Comparison of ENCODE assay signal across 8 cellular contexts in genomic region chr1:21781971-21782867, GRCh38. TPM values are rescaled to one million over a fixed set of nuclear protein-coding genes. Genes with fewer than 3 reads are reported as not detected.
A peak's percentile ranks its signal among the peaks of the same experiment; 100 is the strongest.
DNase-seq lines count a peak whose midpoint lies in the region; ATAC-seq and TF ChIP-seq lines count a peak whose summit lies in the region.

No MANE protein-coding gene starts in this region.

- H3K79me2 ChIP-seq in OCI-LY1 (ENCODE audit: insufficient read depth, low read length): peaks cover 51% of the 10 kb centered on the region

- no peak overlapping the region for H2AFZ ChIP-seq in OCI-LY1 (ENCODE audit: low read length)

- H3K27ac Mint-ChIP-seq in CD4-positive, CD25-positive, alpha-beta regulatory T cell: peak overlapping the region; percentile 96 to 100 (median 100)
- peak overlapping the region; percentile 95 to 100 (median 100) for H3K27ac Mint-ChIP-seq in nephron

- TF ChIP-seq POLR2A in suprapubic skin (IDR thresholded peaks at IDR 0.05): no peak

- H3K27me3 Mint-ChIP-seq in CD4-positive, CD25-positive, alpha-beta regulatory T cell: peaks cover 23% of the 10 kb centered on the region
- H3K27me3 Mint-ChIP-seq in nephron (ENCODE audit: low read depth): no peaks in the 10 kb centered on the region

- no peaks in the 10 kb centered on the region for H3K9me3 ChIP-seq in CD4-positive, CD25-positive, alpha-beta regulatory T cell (ENCODE audit: control insufficient read depth in 2 of 2, low read length in 2 of 2)
- H3K9me3 ChIP-seq in OCI-LY1 (ENCODE audit: low read length) (no peaks in the 10 kb centered on the region), suprapubic skin (no peaks in the 10 kb centered on the region)

- H3K9ac ChIP-seq in OCI-LY1 (ENCODE audit: low read length): peak overlapping the region; percentile 87

- no peaks in the 10 kb centered on the region for H3K9me3 Mint-ChIP-seq in CD4-positive, CD25-positive, alpha-beta regulatory T cell
- H3K9me3 Mint-ChIP-seq in nephron: peaks cover 8% of the 10 kb centered on the region

- H3K4me3 ChIP-seq in CD4-positive, CD25-positive, alpha-beta regulatory T cell (ENCODE audit: low read depth, low read length): peak overlapping the region; percentile 97
- peak overlapping the region; percentile 72 for H3K4me3 ChIP-seq in OCI-LY1 (ENCODE audit: low read depth, low read length, poor library complexity, severe bottlenecking)
- H3K4me3 ChIP-seq in fibroblast of villous mesenchyme (ENCODE audit: low read depth, low read length): peak overlapping the region; percentile 96
- H3K4me3 ChIP-seq in suprapubic skin: peak overlapping the region; percentile 93

- TF ChIP-seq CTCF in OCI-LY1 (IDR thresholded peaks at IDR 0.05; ENCODE audit: low read length) (peak; percentile 28; the same call in 1 of the 2 replicates), fibroblast of villous mesenchyme (IDR thresholded peaks at IDR 0.05; ENCODE audit: insufficient read depth, low read depth, low read length) (peak; percentile 21), nephron (IDR thresholded peaks at IDR 0.05; ENCODE audit: unreplicated experiment in 3 of 3) (no peak), suprapubic skin (IDR thresholded peaks at IDR 0.05) (no peak)

- peak overlapping the region; percentile 91 to 95 (median 92) for H3K4me3 Mint-ChIP-seq in CD4-positive, CD25-positive, alpha-beta regulatory T cell
- peak overlapping the region; percentile 89 to 99 (median 96) for H3K4me3 Mint-ChIP-seq in nephron

- no peaks in the 10 kb centered on the region for H3K9me2 ChIP-seq in OCI-LY1 (ENCODE audit: low read depth, low read length)

- DNase-seq in CD4-positive, CD25-positive, alpha-beta regulatory T cell: peak; percentile 54 to 73 (median 63)
- DNase-seq in activated T-helper 9 cell treated with anti-CD3 and anti-CD28 coated beads, Interleukin-2, amount 50 U/mL, for 16 hours (ENCODE audit: low read depth): peak; percentile 35
- peak; percentile 68 for DNase-seq in fibroblast of villous mesenchyme (ENCODE audit: low read depth)
- DNase-seq in suprapubic skin (ENCODE audit: low spot score in 2 of 2): peak in 1 of 2 donors; percentile 80

- no peaks in the 10 kb centered on the region for H3F3A ChIP-seq in OCI-LY1 (ENCODE audit: insufficient read depth, low read length)

- peak overlapping the region; percentile 100 for H3K27ac ChIP-seq in CD4-positive, CD25-positive, alpha-beta regulatory T cell (ENCODE audit: insufficient read depth, low read length, poor library complexity, severe bottlenecking)
- peak overlapping the region; percentile 97 for H3K27ac ChIP-seq in OCI-LY1 (ENCODE audit: low read depth, low read length, poor library complexity, severe bottlenecking)
- peak overlapping the region; percentile 100 for H3K27ac ChIP-seq in suprapubic skin

- no peaks in the 10 kb centered on the region for H3K36me3 ChIP-seq in CD4-positive, CD25-positive, alpha-beta regulatory T cell (ENCODE audit: control insufficient read depth, insufficient read depth, low read length)
- H3K36me3 ChIP-seq in OCI-LY1 (ENCODE audit: insufficient read depth, low read length): 0 out of 2 replicates have a peak, but pooled peaks cover 1% of the 10 kb centered on the region
- H3K36me3 ChIP-seq in suprapubic skin: no peaks in the 10 kb centered on the region

- TF ChIP-seq EP300 in suprapubic skin (IDR thresholded peaks at IDR 0.05): no peak

- peaks cover 6% of the 10 kb centered on the region for H3K36me3 Mint-ChIP-seq in CD4-positive, CD25-positive, alpha-beta regulatory T cell
- peaks cover 10% of the 10 kb centered on the region for H3K36me3 Mint-ChIP-seq in nephron (ENCODE audit: low read depth)

- H3K4me2 ChIP-seq in OCI-LY1 (ENCODE audit: low read length): peak overlapping the region; percentile 82

- 0% methylated on average over 26 of the region's 52 CpGs for WGBS in suprapubic skin

- H3K4me1 ChIP-seq in CD4-positive, CD25-positive, alpha-beta regulatory T cell (ENCODE audit: control insufficient read depth, insufficient read depth, low read length, poor library complexity, severe bottlenecking): peaks cover 34% of the 10 kb centered on the region
- peaks cover 18% of the 10 kb centered on the region for H3K4me1 ChIP-seq in OCI-LY1 (ENCODE audit: insufficient read depth, low read length, severe bottlenecking)
- H3K4me1 ChIP-seq in suprapubic skin: peaks cover 32% of the 10 kb centered on the region

- H3K27me3 ChIP-seq in CD4-positive, CD25-positive, alpha-beta regulatory T cell (ENCODE audit: control insufficient read depth, insufficient read depth, low read length): no peaks in the 10 kb centered on the region
- H3K27me3 ChIP-seq in OCI-LY1 (ENCODE audit: insufficient read depth, low read length) (no peaks in the 10 kb centered on the region), suprapubic skin (no peaks in the 10 kb centered on the region)

- H3K4me1 Mint-ChIP-seq in CD4-positive, CD25-positive, alpha-beta regulatory T cell: peaks cover 21 to 46% (median 35%) of the 10 kb centered on the region in 4 donors
- peaks cover 16% of the 10 kb centered on the region for H3K4me1 Mint-ChIP-seq in nephron

- no peaks in the 10 kb centered on the region for H4K20me1 ChIP-seq in OCI-LY1 (ENCODE audit: insufficient read depth, low read length)

- ATAC-seq in CD4-positive, CD25-positive, alpha-beta regulatory T cell (ENCODE audit: low read depth in 2 of 2): peak; percentile 4 to 7
- ATAC-seq in GM19324 (IDR thresholded peaks at IDR 0.05; ENCODE audit: low FRiP score, unreplicated experiment) (peak; percentile 21), HG03457 (IDR thresholded peaks at IDR 0.05; ENCODE audit: unreplicated experiment) (peak; percentile 12)

RNA-seq across cellular contexts. Expression of gene USP48, which starts 0.7 kb away (rescaled TPM):
- total RNA-seq in CD4-positive, CD25-positive, alpha-beta regulatory T cell: 126 TPM
- 10 to 100 TPM; 31.3 to 52.9 (median 36.6) TPM for polyA plus RNA-seq in CD4-positive, CD25-positive, alpha-beta regulatory T cell
- total RNA-seq in fibroblast of villous mesenchyme (42.5 and 52.2 TPM in 2 replicates), suprapubic skin (100 to 1,000 TPM in 1 of 4 donors, 10 to 100 TPM in 3; 27.7 to 151 (median 46.0) TPM)

RNA-seq across cellular contexts. Expression of gene LDLRAD2, which starts 29.8 kb away (rescaled TPM):
- total RNA-seq in CD4-positive, CD25-positive, alpha-beta regulatory T cell: 0.27 TPM
- not detected for polyA plus RNA-seq in CD4-positive, CD25-positive, alpha-beta regulatory T cell
- total RNA-seq in fibroblast of villous mesenchyme (under 0.01 TPM in 1 of 2 replicates, not detected in the other), suprapubic skin (under 1 TPM in 2 of 4 donors, not detected in 2; 0.13 to 0.29 TPM)

Comparison
In these comparisons a context has a peak if more than half of its experiments do, and no peak if none do; other contexts are left out.
1. CTCF ChIP-seq: peak in OCI-LY1 (single experiment) and fibroblast of villous mesenchyme (single experiment); none in nephron (0 of 3) and suprapubic skin (0 of 2).
2. Peak in every context shown above with its lines, with median percentiles within 50 percentile points of each other: ATAC-seq, H3K27ac ChIP-seq and H3K4me3 ChIP-seq.